7 cellular contexts compared by ENCODE assay signal in genomic region chr7:74667520-74667919, GRCh38. TPM values are rescaled to one million over a fixed set of nuclear protein-coding genes. Genes with fewer than 3 reads are reported as not detected.
DNase-seq lines count a peak whose midpoint lies in the region; ATAC-seq, FAIRE-seq and TF ChIP-seq lines count a peak whose summit lies in the region.
"Not testable (repeated sequence)": the region's sequence is repeated elsewhere in the genome, so short reads cannot be mapped to it uniquely, and the experiment has no call there.

No MANE protein-coding gene starts in this region.

- not testable (repeated sequence) for H3K9ac ChIP-seq in HepG2 (ENCODE audit: insufficient read depth, low read depth, low read length)

- intact Hi-C loops in CD14-positive monocyte (cut with micrococcal nuclease) = loop anchor here in 1 of 2 donors (10.0 kb wide), 1 partner anchor 53 kb away; no protein-coding TSS in a partner anchor
- intact Hi-C loops in HepG2 (cut with micrococcal nuclease; ENCODE audit: unreplicated experiment); natural killer cell (cut with micrococcal nuclease): not testable (repeated sequence)

- not testable (repeated sequence) for H3K4me1 ChIP-seq in HEK293 (ENCODE audit: control insufficient read depth, insufficient read depth, low read length)
- H3K4me1 ChIP-seq in HepG2 (ENCODE audit: insufficient read depth, low read length) = peaks cover 32% of the 10 kb centered on the region

- not testable (repeated sequence) for H3K27ac ChIP-seq in HEK293 (ENCODE audit: extremely low read depth, low read depth, low read length); HepG2 (ENCODE audit: extremely low read length, insufficient read depth, low read length)

- BruUV-seq in HepG2 (replicated peaks; lab: Mats Ljungman, UMichigan) = not testable (repeated sequence)

- not testable (repeated sequence) for H3K4me3 Mint-ChIP-seq in CD14-positive monocyte; WTC11; activated naive CD8-positive, alpha-beta T cell treated with anti-CD3 and anti-CD28 coated beads, Interleukin-2, amount 10 ng/mL, durations not matched to agents 7 days and 5 days; natural killer cell; stimulated activated memory B cell treated with anti-CD40 and anti-IgM and Interleukin-4, amounts not matched to agents 10 μg/mL and 1 μg/mL and 100 μg/mL, for 72 hours

- POLR2A ChIA-PET in HEK293 (lab: Yijun Ruan, JAX); HepG2 (lab: Yijun Ruan, JAX): not testable (repeated sequence)
- POLR2A ChIA-PET in WTC11 (lab: Charles Lee) = interaction anchor here (0.6 kb wide), 1 partner anchor 11 kb away, joined by 4 read pairs; no protein-coding TSS in a partner anchor
- POLR2A ChIA-PET in activated naive CD8-positive, alpha-beta T cell treated with anti-CD3 and anti-CD28 coated beads, Interleukin-2, amount 10 ng/mL, durations not matched to agents 7 days and 5 days (lab: Charles Lee) = interaction anchor here (0.6 to 0.7 kb wide), 2 partner anchors 119 to 1341 kb away, joined by 3 to 4 read pairs; no protein-coding TSS in a partner anchor

- H3K4me1 Mint-ChIP-seq in CD14-positive monocyte (peaks cover 21% of the 10 kb centered on the region), WTC11 (peaks cover 40% of the 10 kb centered on the region), natural killer cell (peaks cover 5 to 29% of the 10 kb centered on the region in 2 donors)
- peaks cover 16% of the 10 kb centered on the region for H3K4me1 Mint-ChIP-seq in activated naive CD8-positive, alpha-beta T cell treated with anti-CD3 and anti-CD28 coated beads, Interleukin-2, amount 10 ng/mL, durations not matched to agents 7 days and 5 days
- H3K4me1 Mint-ChIP-seq in stimulated activated memory B cell treated with anti-CD40 and anti-IgM and Interleukin-4, amounts not matched to agents 10 μg/mL and 1 μg/mL and 100 μg/mL, for 72 hours = peaks cover 72% of the 10 kb centered on the region

- not testable (repeated sequence) for H2AFZ ChIP-seq in HepG2 (ENCODE audit: low read length)

- CTCF ChIA-PET in HEK293 (lab: Yijun Ruan, JAX) = interaction anchor here (0.6 to 1.0 kb wide), 3 partner anchors 41 to 260 kb away, joined by 4 to 5 read pairs (median 4); no protein-coding TSS in a partner anchor
- CTCF ChIA-PET in WTC11 (lab: Charles Lee); HepG2 (lab: Yijun Ruan, JAX; ENCODE audit: low intra/inter-chr PET ratio, low total read pairs): not testable (repeated sequence)

- TF ChIP-seq CTCF in CD14-positive monocyte (IDR thresholded peaks at IDR 0.05); HEK293 (tag by site-specific recombination; IDR thresholded peaks at IDR 0.05); WTC11 (IDR thresholded peaks at IDR 0.05); HepG2 (CRISPR knock-in tag; IDR thresholded peaks at IDR 0.05); natural killer cell (IDR thresholded peaks at IDR 0.05): not testable (repeated sequence)

- not testable (repeated sequence) for H3K4me3 ChIP-seq in HEK293 (ENCODE audit: low read depth, low read length); HepG2 (replicated peaks in 1 of 3; ENCODE audit: insufficient read depth in 1 of 3, low read depth in 2 of 3, low read length in 3 of 3)

- H3K27me3 ChIP-seq in HepG2 (ENCODE audit: control insufficient read depth in 1 of 2, insufficient read depth in 2 of 2, low read length in 2 of 2) = not testable (repeated sequence)

- not testable (repeated sequence) for H3K9me3 Mint-ChIP-seq in CD14-positive monocyte; WTC11; activated naive CD8-positive, alpha-beta T cell treated with anti-CD3 and anti-CD28 coated beads, Interleukin-2, amount 10 ng/mL, durations not matched to agents 7 days and 5 days; natural killer cell; stimulated activated memory B cell treated with anti-CD40 and anti-IgM and Interleukin-4, amounts not matched to agents 10 μg/mL and 1 μg/mL and 100 μg/mL, for 72 hours

- H3K36me3 ChIP-seq in HEK293 (ENCODE audit: control insufficient read depth in 2 of 2, insufficient read depth in 1 of 2, low read length in 2 of 2) (peaks cover 22 to 27% of the 10 kb centered on the region in 2 experiments; a peak in 2 of 3 replicates), HepG2 (replicated peaks in 1 of 2; ENCODE audit: control insufficient read depth in 1 of 2, insufficient read depth in 2 of 2, low read length in 2 of 2) (peaks cover 6 to 34% of the 10 kb centered on the region in 2 experiments; a peak in 4 of 5 replicates)

- 92% methylated on average over 5 of the region's 5 CpGs for WGBS in HepG2 (ENCODE audit: low lambda C conversion rate)

- not testable (repeated sequence) for H3K27me3 Mint-ChIP-seq in CD14-positive monocyte (ENCODE audit: low read depth in 3 of 3); WTC11 (ENCODE audit: low read depth); activated naive CD8-positive, alpha-beta T cell treated with anti-CD3 and anti-CD28 coated beads, Interleukin-2, amount 10 ng/mL, durations not matched to agents 7 days and 5 days; natural killer cell (ENCODE audit: low read depth in 2 of 2); stimulated activated memory B cell treated with anti-CD40 and anti-IgM and Interleukin-4, amounts not matched to agents 10 μg/mL and 1 μg/mL and 100 μg/mL, for 72 hours

- TF ChIP-seq EP300 in HepG2 (IDR thresholded peaks at IDR 0.05; ENCODE audit: low read depth in 2 of 2, low read length in 2 of 2); HepG2 (CRISPR knock-in tag; IDR thresholded peaks at IDR 0.05; ENCODE audit: borderline replicate concordance): not testable (repeated sequence)

- not testable (repeated sequence) for H3K4me2 ChIP-seq in HepG2 (ENCODE audit: low read depth, low read length)

- H3K36me3 Mint-ChIP-seq in CD14-positive monocyte (peaks cover 16 to 54% of the 10 kb centered on the region in 2 donors), WTC11 (peaks cover 33% of the 10 kb centered on the region)
- H3K36me3 Mint-ChIP-seq in activated naive CD8-positive, alpha-beta T cell treated with anti-CD3 and anti-CD28 coated beads, Interleukin-2, amount 10 ng/mL, durations not matched to agents 7 days and 5 days = peaks cover 36% of the 10 kb centered on the region
- not testable (repeated sequence) for H3K36me3 Mint-ChIP-seq in natural killer cell
- H3K36me3 Mint-ChIP-seq in stimulated activated memory B cell treated with anti-CD40 and anti-IgM and Interleukin-4, amounts not matched to agents 10 μg/mL and 1 μg/mL and 100 μg/mL, for 72 hours = peaks cover 36% of the 10 kb centered on the region

- ATAC-seq in WTC11; activated naive CD8-positive, alpha-beta T cell treated with anti-CD3 and anti-CD28 coated beads, Interleukin-2, amount 10 ng/mL, durations not matched to agents 7 days and 5 days (ENCODE audit: low read depth); HepG2; natural killer cell; stimulated activated memory B cell treated with anti-CD40 and anti-IgM and Interleukin-4, amounts not matched to agents 10 μg/mL and 1 μg/mL and 100 μg/mL, for 72 hours: not testable (repeated sequence)

- not testable (repeated sequence) for TF ChIP-seq POLR2A in HepG2 (IDR thresholded peaks at IDR 0.05; ENCODE audit: insufficient read depth in 1 of 2, low read depth in 2 of 2, low read length in 2 of 2)

- not testable (repeated sequence) for FAIRE-seq in HepG2 (lab: Jason Lieb, UNC)

- H3K79me2 ChIP-seq in HepG2 (ENCODE audit: insufficient read depth, low read length) = peaks cover 94% of the 10 kb centered on the region

- H4K20me1 ChIP-seq in HepG2 (ENCODE audit: insufficient read depth, low read length) = peaks cover 67% of the 10 kb centered on the region

- H3K27ac Mint-ChIP-seq in CD14-positive monocyte = peak overlapping the region in 5 of 7 donors; percentile 19 to 76 (median 63)
- H3K27ac Mint-ChIP-seq in WTC11 = peak overlapping the region; percentile 76; the same call in 1 of the 2 replicates
- not testable (repeated sequence) for H3K27ac Mint-ChIP-seq in activated naive CD8-positive, alpha-beta T cell treated with anti-CD3 and anti-CD28 coated beads, Interleukin-2, amount 10 ng/mL, durations not matched to agents 7 days and 5 days
- peak overlapping the region; percentile 52 to 68 for H3K27ac Mint-ChIP-seq in natural killer cell
- peak overlapping the region; percentile 87 for H3K27ac Mint-ChIP-seq in stimulated activated memory B cell treated with anti-CD40 and anti-IgM and Interleukin-4, amounts not matched to agents 10 μg/mL and 1 μg/mL and 100 μg/mL, for 72 hours

- in situ Hi-C loops in HepG2 (cut with HindIII; ENCODE audit: extremely low pct_ligation_motif_present, low pct_unique_long_range_greater_than_20kb) = not testable (repeated sequence)

- DNase-seq in CD14-positive monocyte (ENCODE audit: low spot score); HepG2 (ENCODE audit: low spot score); natural killer cell: not testable (repeated sequence)
- DNase-seq in WTC11 (ENCODE audit: low spot score) = peak; percentile 1
- DNase-seq in activated naive CD8-positive, alpha-beta T cell treated with anti-CD3 and anti-CD28 coated beads, Interleukin-2, amount 10 ng/mL, durations not matched to agents 7 days and 5 days = peak; percentile 2

- not testable (repeated sequence) for TF ChIP-seq RAD21 in HepG2 (CRISPR knock-in tag; IDR thresholded peaks at IDR 0.05)

- H3K9me3 ChIP-seq in HEK293 (ENCODE audit: control insufficient read depth, insufficient read depth, low read depth, low read length); HepG2 (ENCODE audit: low read length): not testable (repeated sequence)

RNA-seq across cellular contexts. Expression of gene GTF2I, which starts 10.0 kb away (rescaled TPM):
- polyA plus RNA-seq in CD14-positive monocyte = 10 to 100 TPM; 20.9 to 28.2 TPM
- total RNA-seq in WTC11 (2021) = 290 to 308 TPM (median 293 TPM) in 3 replicates
- 100 to 1,000 TPM; 170 to 184 TPM for total RNA-seq in activated naive CD8-positive, alpha-beta T cell treated with anti-CD3 and anti-CD28 coated beads, Interleukin-2, amount 10 ng/mL, durations not matched to agents 7 days and 5 days
- total RNA-seq in HepG2 (2016; rRNA removed; fragmentation: Illumina TruSeq; extraction: Trizol) = 120 and 125 TPM in 2 replicates
- total RNA-seq in HepG2 (2016; cell fraction: cytosol; rRNA removed; fragmentation: Illumina TruSeq; extraction: Trizol; ENCODE audit: low read depth) = 37.3 and 58.3 TPM in 2 replicates
- total RNA-seq in HepG2 (2016; cell fraction: insoluble cytoplasmic fraction; rRNA removed; fragmentation: Illumina TruSeq; extraction: Trizol) = 103 and 117 TPM in 2 replicates
- 54.3 and 54.7 TPM in 2 replicates for total RNA-seq in HepG2 (2016; cell fraction: membrane; rRNA removed; fragmentation: Illumina TruSeq; extraction: Trizol)
- 134 and 149 TPM in 2 replicates for total RNA-seq in HepG2 (2016; cell fraction: nucleus; rRNA removed; fragmentation: Illumina TruSeq; extraction: Trizol)
- polyA plus RNA-seq in HepG2 (2011; rRNA removed) = 53.1 and 74.6 TPM in 2 replicates
- polyA plus RNA-seq in HepG2 (2011; cell fraction: cytosol; rRNA removed) = 16.3 and 16.6 TPM in 2 replicates
- 287 and 329 TPM in 2 replicates for polyA plus RNA-seq in HepG2 (2011; cell fraction: nucleus; rRNA removed)
- polyA plus RNA-seq in HepG2 (2012) = 103 and 123 TPM in 2 replicates
- polyA plus RNA-seq in HepG2 (2016; cell fraction: cytosol; fragmentation: Illumina TruSeq; extraction: Trizol; ENCODE audit: low read depth) = 4.7 and 5.5 TPM in 2 replicates
- 82.1 and 105 TPM in 2 replicates for polyA plus RNA-seq in HepG2 (2016; cell fraction: insoluble cytoplasmic fraction; fragmentation: Illumina TruSeq; extraction: Trizol; ENCODE audit: low read depth)
- polyA plus RNA-seq in HepG2 (2016; cell fraction: membrane; fragmentation: Illumina TruSeq; extraction: Trizol; ENCODE audit: low read depth) = 9.2 and 14.0 TPM in 2 replicates
- polyA plus RNA-seq in HepG2 (2016; cell fraction: nucleus; fragmentation: Illumina TruSeq; extraction: Trizol; ENCODE audit: insufficient read depth, low read depth) = 246 and 264 TPM in 2 replicates
- 39.7 and 41.1 TPM in 2 replicates for polyA minus RNA-seq in HepG2 (2011; rRNA and poly(A)+ RNA removed; ENCODE audit: low replicate concordance)
- polyA minus RNA-seq in HepG2 (2011; cell fraction: cytosol; rRNA and poly(A)+ RNA removed) = 41.3 and 45.4 TPM in 2 replicates
- polyA minus RNA-seq in HepG2 (2011; cell fraction: nucleus; rRNA and poly(A)+ RNA removed) = 206 and 208 TPM in 2 replicates
- 100 to 1,000 TPM; 153 to 222 (median 188) TPM for total RNA-seq in natural killer cell
